ENCODE assay signal across 8 cellular contexts in the genomic region with DNA sequence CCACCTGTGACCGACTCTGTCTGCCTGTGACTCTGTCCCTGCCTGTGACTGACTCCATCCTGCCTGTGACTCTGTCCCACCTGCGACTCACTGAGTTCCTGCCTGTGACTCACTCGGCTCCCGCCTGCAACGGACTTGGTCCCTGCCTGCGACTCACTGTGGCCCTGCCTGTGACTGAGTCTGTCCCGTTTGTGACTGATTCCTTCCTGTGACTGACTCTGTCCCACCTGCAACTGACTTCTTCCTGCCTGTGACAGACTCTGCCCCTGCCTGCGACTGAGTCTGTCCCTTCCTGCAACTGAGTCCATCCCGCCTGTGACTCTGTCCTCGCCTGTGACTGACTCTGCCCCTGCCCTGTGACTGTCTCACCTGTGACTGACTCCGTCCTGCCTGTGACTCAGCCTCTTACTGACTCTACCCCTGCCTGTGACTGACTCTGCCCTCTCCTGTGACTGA. TPM values are rescaled to one million over a fixed set of nuclear protein-coding genes. Genes with fewer than 3 reads are reported as not detected.
A peak's percentile ranks its signal among the peaks of the same experiment; 100 is the strongest.
DNase-seq lines count a peak whose midpoint lies in the region; ATAC-seq, FAIRE-seq and TF ChIP-seq lines count a peak whose summit lies in the region.

No MANE protein-coding gene starts in this region.

- DNase-seq in HTR-8/SVneo (ENCODE audit: insufficient read length, low spot score), result no peak
- DNase-seq in activated T-cell treated with anti-CD3 and anti-CD28 coated beads for 4 hours, result peak; percentile 43
- DNase-seq in left lung, result peak in 1 of 2 donors; percentile 41
- peak; percentile 32 for DNase-seq in stimulated activated CD8-positive, alpha-beta memory T cell treated with anti-CD3 and anti-CD28 coated beads, Interleukin-4, amount 100 ng/mL, for 24 hours (ENCODE audit: low read depth)
- no peak for DNase-seq in SKM-1 (lab: John Stamatoyannopoulos, UW; ENCODE audit: unreplicated experiment)
- no peak for DNase-seq in HAP-1 (ENCODE audit: low spot score in 2 of 2)

- intact Hi-C loops in left lung (cut with DNase I), result no loop called here

- in situ Hi-C loops in HAP-1 (cut with MboI; ENCODE audit: low sequenced_read_pairs), result no loop called here

- H3K9me3 ChIP-seq in left lung (peaks cover 0 to 9% of the 10 kb centered on the region in 2 donors), HAP-1 (no peaks in the 10 kb centered on the region)

- H3K36me3 ChIP-seq in left lung (peaks cover 14 to 78% of the 10 kb centered on the region in 2 donors), HAP-1 (replicated peaks) (peaks cover 52% of the 10 kb centered on the region)

- peak overlapping the region in 1 of 2 donors; percentile 81 for H3K27ac ChIP-seq in left lung

- peak; percentile 73 for FAIRE-seq in HTR-8/SVneo (lab: Jason Lieb, UNC)

- H3K4me1 ChIP-seq in left lung (no peaks in the 10 kb centered on the region), HAP-1 (no peaks in the 10 kb centered on the region)

- H3K27me3 ChIP-seq in left lung (no peaks in the 10 kb centered on the region), HAP-1 (ENCODE audit: low read depth) (no peaks in the 10 kb centered on the region)

- no peak overlapping the region for H3K4me3 ChIP-seq in left lung
- H3K4me3 ChIP-seq in HAP-1, result no peak overlapping the region

- ATAC-seq in left lung (peak; percentile 59), GM18502 (IDR thresholded peaks at IDR 0.05; ENCODE audit: poor library complexity, unreplicated experiment) (no peak), HG02642 (IDR thresholded peaks at IDR 0.05; ENCODE audit: poor library complexity, unreplicated experiment) (no peak)

- TF ChIP-seq CTCF in left lung (IDR thresholded peaks at IDR 0.05), result no peak

RNA-seq across cellular contexts. Expression of a gene that starts 9.6 kb away (rescaled TPM):
- total RNA-seq in left lung, result 10 to 100 TPM; 33.0 to 36.6 TPM

RNA-seq across cellular contexts. Expression of a gene that starts 47.7 kb away (rescaled TPM):
- 10 to 100 TPM; 43.8 to 56.3 TPM for total RNA-seq in left lung

Comparison
In these comparisons a context has a peak if more than half of its experiments do, and no peak if none do; other contexts are left out.
1. DNase-seq: peak in activated T-cell treated with anti-CD3 and anti-CD28 coated beads for 4 hours (single experiment) and stimulated activated CD8-positive, alpha-beta memory T cell treated with anti-CD3 and anti-CD28 coated beads, Interleukin-4, amount 100 ng/mL, for 24 hours (single experiment); none in HTR-8/SVneo (single experiment), SKM-1 (single experiment) and HAP-1 (0 of 2).